ENCODE assay signal across 35 cellular contexts in the genomic region with DNA sequence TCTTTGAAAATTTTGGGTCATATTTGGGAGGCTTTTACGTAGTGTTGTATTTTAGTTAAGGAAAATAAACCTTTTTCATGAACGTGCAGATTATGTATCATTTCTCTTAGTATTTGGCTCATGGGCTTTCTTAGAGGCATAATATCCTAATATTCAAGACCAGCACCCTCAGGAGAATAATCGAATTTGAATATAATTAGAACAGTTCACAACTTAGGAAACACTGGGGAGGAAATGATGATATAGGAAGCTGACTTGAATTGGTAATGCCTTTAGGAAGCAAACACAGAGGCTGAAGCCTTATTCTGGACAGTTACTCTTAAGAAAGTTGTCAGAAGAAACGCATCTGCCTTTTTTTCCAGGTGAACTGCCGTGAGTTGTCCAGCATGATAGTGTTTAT.
"Had no signal": no experiment of that assay in that cellular context is flagged by ENCODE, and none has a peak within 500 bp of the region (broad histone marks: within the 10 kb centered on the region; RNA-seq: fewer than 3 reads in every experiment).

GFRAL (plus strand) TSS at position 301 of the 400 bp plus-strand sequence; CDS start at position 387, 86 bp downstream.

- DNase-seq: Karpas-422, Kasumi-1, MG63, MM.1S, MV-4-11, NCI-H1048, NCI-H1092, NCI-H1092 treated with DMSO at 0.1 percent for 48 hours, NCI-H1105, NCI-H1105 treated with DMSO at 0.1 percent for 48 hours, NCI-H1417, NCI-H1417 treated with DMSO at 0.1 percent for 48 hours, NCI-H1436, NCI-H1436 treated with DMSO at 0.1 percent for 48 hours, NCI-H146, NCI-H1694, NCI-H1694 treated with DMSO at 0.1 percent for 48 hours, NCI-H187, NCI-H187 treated with DMSO at 0.1 percent for 48 hours, NCI-H1930, NCI-H2029, NCI-H2029 treated with DMSO at 0.1 percent for 48 hours, NCI-H2081, NCI-H2081 treated with DMSO at 0.1 percent for 48 hours, NCI-H2107, NCI-H2171, NCI-H2171 treated with DMSO at 0.1 percent for 48 hours, NCI-H2227 treated with DMSO at 0.1 percent for 48 hours, NCI-H226, NCI-H345, NCI-H446, NCI-H446 treated with DMSO at 0.1 percent for 48 hours, NCI-H510A, NCI-H510A treated with DMSO at 0.1 percent for 48 hours, NCI-H524 had no signal
